Comparison of ENCODE assay signal across 8 cellular contexts in genomic region chr12:120437735-120438494, GRCh38.
A peak's percentile ranks its signal among the peaks of the same experiment; 100 is the strongest.
DNase-seq lines count a peak whose midpoint lies in the region; ATAC-seq lines count a peak whose summit lies in the region.

TSS of gene COX6A1 (plus strand) at chr12:120438113. CDS start at chr12:120438127, 14 bp downstream.

- ATAC-seq in GM19468 (IDR thresholded peaks at IDR 0.05; ENCODE audit: extremely low read depth, unreplicated experiment) = peak; percentile 85

- DNase-seq in COLO829 (ENCODE audit: low spot score) (peak; percentile 100), HS-5 (ENCODE audit: low read depth) (peak; percentile 90), medulla oblongata (ENCODE audit: extremely low spot score) (peak; percentile 95)
- DNase-seq in NK-92 treated with Interleukin-12 subunit alpha and Interleukin-12 subunit beta, amount 100 ng/mL, for 24 hours (lab: John Stamatoyannopoulos, UW) = peak; percentile 93
- DNase-seq in activated CD8-positive, alpha-beta memory T cell treated with anti-CD3 and anti-CD28 coated beads for 24 hours = peak; percentile 95
- peak; percentile 96 to 98 (median 96) for DNase-seq in effector memory CD4-positive, alpha-beta T cell
- peak; percentile 96 for DNase-seq in stimulated activated CD8-positive, alpha-beta memory T cell treated with anti-CD3 and anti-CD28 coated beads, Interleukin-12 subunit alpha, Interleukin-12 subunit beta, amount 100 ng/mL, for 1 hour (ENCODE audit: low read depth)

- peaks cover 2% of the 10 kb centered on the region for H3K27me3 ChIP-seq in effector memory CD4-positive, alpha-beta T cell (replicated peaks; ENCODE audit: control insufficient read depth, insufficient read depth, low read length, poor library complexity, severe bottlenecking)

- peak within 1 kb of the TSS; percentile 85 for H3K4me3 ChIP-seq in effector memory CD4-positive, alpha-beta T cell (ENCODE audit: insufficient read depth, low read depth, low read length, poor library complexity, severe bottlenecking)

- H3K27ac ChIP-seq in effector memory CD4-positive, alpha-beta T cell (ENCODE audit: insufficient read depth, low read length, poor library complexity, severe bottlenecking) = peak within 1 kb of the TSS; percentile 81

- peaks cover 19% of the 10 kb centered on the region for H3K4me1 ChIP-seq in effector memory CD4-positive, alpha-beta T cell (ENCODE audit: control insufficient read depth, insufficient read depth, low read length, poor library complexity, severe bottlenecking)

- H3K36me3 ChIP-seq in effector memory CD4-positive, alpha-beta T cell (ENCODE audit: control insufficient read depth, insufficient read depth, low read length) = peaks cover 11% of the 10 kb centered on the region

- H3K9me3 ChIP-seq in effector memory CD4-positive, alpha-beta T cell (ENCODE audit: control insufficient read depth, low read length) = no peaks in the 10 kb centered on the region

Comparison
In these comparisons a context has a peak if more than half of its experiments do, and no peak if none do; other contexts are left out.
1. Peak in every context shown above with its lines: DNase-seq, ATAC-seq, H3K4me3 ChIP-seq and H3K27ac ChIP-seq.